20 cellular contexts compared by ENCODE assay signal in genomic region chr14:68112456-68112855, GRCh38.
"Had no signal": no experiment of that assay in that cellular context is flagged by ENCODE, and none has a peak within 500 bp of the region (broad histone marks: within the 10 kb centered on the region; RNA-seq: fewer than 3 reads in every experiment).

No MANE protein-coding gene starts in this region.

- H3K27me3 ChIP-seq: brain microvascular endothelial cell, foreskin keratinocyte, thyroid gland had no signal

- H3K4me3 ChIP-seq: lower lobe of right lung, thyroid gland had no signal

- H3K36me3 Mint-ChIP-seq: natural killer cell treated with Interleukin-12 subunit alpha and Interleukin-12 subunit beta and Interleukin-15 and Interleukin-18, amount 100 ng/mL, for 72 hours had no signal

- H3K27ac Mint-ChIP-seq: activated CD4-positive, alpha-beta T cell treated with anti-CD3 and anti-CD28 coated beads, Interleukin-2, amount 10 ng/mL, durations not matched to agents 24 days and 14 days; activated CD8-positive, alpha-beta T cell treated with anti-CD3 and anti-CD28 coated beads, Interleukin-2, amount 10 ng/mL, durations not matched to agents 7 days and 5 days; activated T-cell treated with anti-CD3 and anti-CD28 coated beads, Interleukin-2, amount 50 U/mL, for 24 hours; activated T-helper 2 cell treated with anti-CD3 and anti-CD28 coated beads, Interferon-gamma antibody, Interleukin-2, Interleukin-4, amounts not matched to agents 10 μg/mL and 5 μg/mL and 100 μg/mL, durations not matched to agents 14 hours and 24 hours and 36 hours; endodermal cell had no signal

- H3K9me3 Mint-ChIP-seq: activated CD4-positive, alpha-beta T cell treated with anti-CD3 and anti-CD28 coated beads, Interleukin-2, amount 10 ng/mL, durations not matched to agents 24 days and 14 days; activated T-cell treated with anti-CD3 and anti-CD28 coated beads, Interleukin-2, amount 50 U/mL, for 24 hours; activated T-helper 2 cell treated with anti-CD3 and anti-CD28 coated beads, Interferon-gamma antibody, Interleukin-2, Interleukin-4, amounts not matched to agents 10 μg/mL and 5 μg/mL and 100 μg/mL, durations not matched to agents 14 hours and 24 hours and 36 hours; endodermal cell; natural killer cell treated with Interleukin-12 subunit alpha and Interleukin-12 subunit beta and Interleukin-15 and Interleukin-18, amount 100 ng/mL, for 72 hours had no signal

- H3K9me3 ChIP-seq: lower lobe of right lung, thyroid gland had no signal

- H3K27me3 Mint-ChIP-seq: activated CD4-positive, alpha-beta T cell treated with anti-CD3 and anti-CD28 coated beads, Interleukin-2, amount 10 ng/mL, durations not matched to agents 24 days and 14 days; activated T-cell treated with anti-CD3 and anti-CD28 coated beads, Interleukin-2, amount 50 U/mL, for 24 hours; natural killer cell treated with Interleukin-12 subunit alpha and Interleukin-12 subunit beta and Interleukin-15 and Interleukin-18, amount 100 ng/mL, for 72 hours had no signal

- ATAC-seq: activated CD8-positive, alpha-beta T cell treated with anti-CD3 and anti-CD28 coated beads, Interleukin-2, amount 10 ng/mL, durations not matched to agents 7 days and 5 days; foreskin keratinocyte; lower lobe of right lung; natural killer cell treated with Interleukin-12 subunit alpha and Interleukin-12 subunit beta and Interleukin-15 and Interleukin-18, amount 100 ng/mL, for 72 hours had no signal

- H3K4me3 Mint-ChIP-seq: activated CD4-positive, alpha-beta T cell treated with anti-CD3 and anti-CD28 coated beads, Interleukin-2, amount 10 ng/mL, durations not matched to agents 24 days and 14 days; activated CD8-positive, alpha-beta T cell treated with anti-CD3 and anti-CD28 coated beads, Interleukin-2, amount 10 ng/mL, durations not matched to agents 7 days and 5 days; activated T-cell treated with anti-CD3 and anti-CD28 coated beads, Interleukin-2, amount 50 U/mL, for 24 hours; endodermal cell; natural killer cell treated with Interleukin-12 subunit alpha and Interleukin-12 subunit beta and Interleukin-15 and Interleukin-18, amount 100 ng/mL, for 72 hours had no signal

- DNase-seq: activated CD4-positive, alpha-beta T cell treated with anti-CD3 and anti-CD28 coated beads, Interleukin-2, amount 10 ng/mL, durations not matched to agents 24 days and 14 days; activated CD8-positive, alpha-beta T cell treated with anti-CD3 and anti-CD28 coated beads, Interleukin-2, amount 10 ng/mL, durations not matched to agents 7 days and 5 days; activated naive CD4-positive, alpha-beta T cell treated with Interleukin-2 at 50 U/mL for 16 hours; activated T-cell treated with anti-CD3 and anti-CD28 coated beads, Interleukin-2, amount 50 U/mL, for 24 hours; brain microvascular endothelial cell; central memory CD4-positive, alpha-beta T cell; endodermal cell; hypothalamus; islet precursor cell; left colon; lower lobe of right lung; occipital lobe; posterior cingulate gyrus; stimulated activated CD8-positive, alpha-beta memory T cell treated with anti-CD3 and anti-CD28 coated beads, Interleukin-4, amount 100 ng/mL, for 48 hours; stimulated activated naive CD4-positive, alpha-beta T cell; thyroid gland had no signal

- H3K36me3 ChIP-seq: brain microvascular endothelial cell, lower lobe of right lung, thyroid gland had no signal

- H3K4me1 ChIP-seq: foreskin keratinocyte had no signal

- H3K4me1 Mint-ChIP-seq: activated CD4-positive, alpha-beta T cell treated with anti-CD3 and anti-CD28 coated beads, Interleukin-2, amount 10 ng/mL, durations not matched to agents 24 days and 14 days had no signal

- H3K27ac ChIP-seq: brain microvascular endothelial cell, epithelial cell of prostate, foreskin keratinocyte, lower lobe of right lung, thyroid gland had no signal
